In the genomic region with DNA sequence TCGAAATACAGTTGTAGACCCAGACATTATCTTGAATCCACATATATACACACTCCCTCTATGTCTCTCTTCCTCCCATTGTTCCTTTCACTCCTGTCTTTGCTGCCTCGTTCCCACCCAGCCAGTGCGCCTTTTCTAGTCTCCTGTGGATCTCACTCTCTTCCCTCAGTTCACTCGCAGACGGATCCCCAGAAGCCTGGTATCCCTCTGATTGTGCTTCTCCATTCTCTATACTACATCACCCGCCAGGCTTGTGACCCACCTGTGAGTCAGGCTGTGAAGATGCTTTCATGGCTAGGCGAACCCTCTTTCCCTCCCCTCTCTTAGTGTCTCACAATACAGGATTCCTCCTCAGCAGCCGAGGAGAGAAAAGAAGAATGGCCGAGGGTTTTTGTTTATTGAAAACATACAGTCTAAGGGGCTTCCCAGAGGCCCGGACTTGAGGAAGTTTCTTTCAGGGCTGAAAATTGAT, we compare ENCODE assay signal across 8 cellular contexts. TPM values are rescaled to one million over a fixed set of nuclear protein-coding genes. Genes with fewer than 3 reads are reported as not detected.
A peak's percentile ranks its signal among the peaks of the same experiment; 100 is the strongest.
DNase-seq lines count a peak whose midpoint lies in the region; ATAC-seq and TF ChIP-seq lines count a peak whose summit lies in the region.
"Had no signal": no experiment of that assay in that cellular context is flagged by ENCODE, and none has a peak within 500 bp of the region (broad histone marks: within the 10 kb centered on the region; RNA-seq: fewer than 3 reads in every experiment).

No MANE protein-coding gene starts in this region.

- POLR2A ChIA-PET in GM10248 (lab: Yijun Ruan, JAX) = no interaction called here

- H3K27ac Mint-ChIP-seq in effector memory CD8-positive, alpha-beta T cell = peak overlapping the region in 1 of 2 donors; percentile 1

- no peaks in the 10 kb centered on the region for H3K27me3 ChIP-seq in GM23248 (replicated peaks; ENCODE audit: insufficient read depth)
- H3K27me3 ChIP-seq in OCI-LY3 (ENCODE audit: low read depth, low read length) = no peaks in the 10 kb centered on the region
- H3K27me3 ChIP-seq in neuronal stem cell (ENCODE audit: control insufficient read depth in 3 of 3, insufficient read depth in 3 of 3, low read depth in 1 of 3, low read length in 3 of 3) = no peaks in the 10 kb centered on the region

- H3K14ac ChIP-seq in neuronal stem cell (ENCODE audit: low read length) = no peak overlapping the region

- peaks cover 7% of the 10 kb centered on the region for H3F3A ChIP-seq in GM23248 (ENCODE audit: insufficient read depth)

- H2BK120ac ChIP-seq in neuronal stem cell (ENCODE audit: low read depth, low read length) = no peak overlapping the region

- 59 to 70% methylated on average over 10 of the region's 10 CpGs for WGBS in GM23248 (ENCODE audit: low coverage in 1 of 2, low lambda C conversion rate in 2 of 2, missing lambda C conversion rate in 2 of 2), 2 experiments
- WGBS in neuronal stem cell (ENCODE audit: extremely low coverage in 2 of 2, insufficient read length in 2 of 2, insufficient replicate concordance in 1 of 2), 2 donors = no CpG with 5 or more reads among the region's 10 CpGs

- no peak overlapping the region for H2BK12ac ChIP-seq in neuronal stem cell (ENCODE audit: low read length)

- no peak overlapping the region for H2AK5ac ChIP-seq in neuronal stem cell (ENCODE audit: low read depth, low read length)

- H3K9me3 ChIP-seq in GM23248 (ENCODE audit: low read depth) (no peaks in the 10 kb centered on the region), OCI-LY3 (ENCODE audit: insufficient read depth, low read length) (no peaks in the 10 kb centered on the region), neuronal stem cell (replicated peaks in 1 of 2; ENCODE audit: control insufficient read depth in 2 of 2, insufficient read depth in 1 of 2, low read depth in 1 of 2, low read length in 2 of 2) (no peaks in the 10 kb centered on the region)
- H3K9me3 ChIP-seq: neutrophil had no signal

- peak; percentile 48 for DNase-seq in GM23248
- no peak for DNase-seq in effector memory CD8-positive, alpha-beta T cell
- DNase-seq in neuronal stem cell (ENCODE audit: low spot score) = no peak
- no peak for DNase-seq in NCI-H1092 treated with DMSO at 0.1 percent for 48 hours (lab: John Stamatoyannopoulos, UW)
- DNase-seq in GM10248 (ENCODE audit: extremely low spot score) = no peak

- H3K4ac ChIP-seq in neuronal stem cell (ENCODE audit: low read length) = no peak overlapping the region

- no peak overlapping the region for H4K8ac ChIP-seq in neuronal stem cell (ENCODE audit: low read depth, low read length)

- no peak overlapping the region for H3K18ac ChIP-seq in neuronal stem cell (ENCODE audit: low read length)

- H3K79me2 ChIP-seq in GM23248 (ENCODE audit: insufficient read depth) (no peaks in the 10 kb centered on the region), OCI-LY3 (ENCODE audit: low read length) (peaks cover 3% of the 10 kb centered on the region; the same call in 1 of the 2 replicates)

- H3K4me1 ChIP-seq in GM23248 (ENCODE audit: insufficient read depth) (0 out of 2 replicates have a peak, but pooled peaks cover 2% of the 10 kb centered on the region), OCI-LY3 (ENCODE audit: low read length) (peaks cover 18% of the 10 kb centered on the region), neuronal stem cell (ENCODE audit: control insufficient read depth in 2 of 2, insufficient read depth in 1 of 2, low read depth in 1 of 2, low read length in 2 of 2) (peaks cover 18% of the 10 kb centered on the region in 2 donors)

- H4K20me1 ChIP-seq in GM23248 (ENCODE audit: insufficient read depth) (no peaks in the 10 kb centered on the region), OCI-LY3 (ENCODE audit: insufficient read depth, low read length) (no peaks in the 10 kb centered on the region)

- H3K9ac ChIP-seq in GM23248 (no peak overlapping the region), OCI-LY3 (ENCODE audit: low read length) (peak overlapping the region; percentile 72; the same call in 1 of the 2 replicates), neuronal stem cell (ENCODE audit: low read depth, low read length, poor library complexity) (no peak overlapping the region)

- no peaks in the 10 kb centered on the region for H3K9me2 ChIP-seq in GM23248 (ENCODE audit: insufficient read depth)

- H3K4me3 ChIP-seq in GM23248 = peak overlapping the region; percentile 75; the same call in 1 of the 2 replicates
- peak overlapping the region; percentile 81 for H3K4me3 ChIP-seq in OCI-LY3 (ENCODE audit: low read length)
- peak overlapping the region; percentile 52 to 92 for H3K4me3 ChIP-seq in neuronal stem cell (ENCODE audit: low read length in 2 of 2)

- no peak for TF ChIP-seq CTCF in OCI-LY3 (IDR thresholded peaks at IDR 0.05; ENCODE audit: low read depth, low read length)
- no peak for TF ChIP-seq CTCF in GM10248 (IDR thresholded peaks at IDR 0.05; ENCODE audit: control extremely low read depth, extremely low read depth, low read depth, missing control alignments)

- in situ Hi-C loops in GM23248 (cut with MboI) = no loop called here

- H3K27ac ChIP-seq in GM23248 = no peak overlapping the region
- H3K27ac ChIP-seq in OCI-LY3 (ENCODE audit: low read length) = no peak overlapping the region
- peak overlapping the region; percentile 13 for H3K27ac ChIP-seq in neuronal stem cell (replicated peaks; ENCODE audit: low read length)
- H3K27ac ChIP-seq: neutrophil had no signal

- no peaks in the 10 kb centered on the region for H3K9me3 Mint-ChIP-seq in effector memory CD8-positive, alpha-beta T cell

- no peak overlapping the region for H4K91ac ChIP-seq in neuronal stem cell (ENCODE audit: low read depth, low read length, poor library complexity)

- no peak overlapping the region for H2BK5ac ChIP-seq in neuronal stem cell (ENCODE audit: low read length)

- peak overlapping the region; percentile 68 to 78 for H3K4me3 Mint-ChIP-seq in effector memory CD8-positive, alpha-beta T cell

- H3K23ac ChIP-seq in neuronal stem cell (ENCODE audit: low read depth, low read length, poor library complexity) = no peak overlapping the region

- H3K36me3 Mint-ChIP-seq in effector memory CD8-positive, alpha-beta T cell (ENCODE audit: insufficient read depth) = no peaks in the 10 kb centered on the region

- CTCF ChIA-PET in GM10248 (lab: Yijun Ruan, JAX) = interaction anchor here (0.8 to 4.2 kb wide), 11 partner anchors 9 to 45 kb away, joined by 3 to 35 read pairs (median 4); a partner anchor contains a TSS

- H3K4me1 Mint-ChIP-seq in effector memory CD8-positive, alpha-beta T cell (ENCODE audit: low read depth in 2 of 2) = peaks cover 11 to 13% of the 10 kb centered on the region in 2 donors

- H3K79me1 ChIP-seq in neuronal stem cell (ENCODE audit: low read depth, low read length) = no peaks in the 10 kb centered on the region

- H2BK15ac ChIP-seq in neuronal stem cell (ENCODE audit: low read length) = no peak overlapping the region

- H3K27me3 Mint-ChIP-seq in effector memory CD8-positive, alpha-beta T cell = no peaks in the 10 kb centered on the region

- H3K4me2 ChIP-seq in GM23248 (ENCODE audit: unreplicated experiment) = peak overlapping the region; percentile 69
- peak overlapping the region; percentile 88 for H3K4me2 ChIP-seq in OCI-LY3 (ENCODE audit: low read length)
- H3K4me2 ChIP-seq in neuronal stem cell (ENCODE audit: insufficient read depth, low read length, poor library complexity, severe bottlenecking) = no peak overlapping the region

- H3K36me3 ChIP-seq in GM23248 (ENCODE audit: low read depth) = no peaks in the 10 kb centered on the region
- H3K36me3 ChIP-seq in OCI-LY3 (replicated peaks; ENCODE audit: low read depth, low read length) = peaks cover 6% of the 10 kb centered on the region
- H3K36me3 ChIP-seq in neuronal stem cell (replicated peaks in 1 of 2; ENCODE audit: control insufficient read depth in 2 of 2, insufficient read depth in 2 of 2, low read length in 2 of 2) = peaks cover 0 to 22% of the 10 kb centered on the region in 2 donors
- H3K36me3 ChIP-seq: neutrophil had no signal

- ATAC-seq in effector memory CD8-positive, alpha-beta T cell (replicated peaks) = no peak
- no peak for ATAC-seq in HG02970 (IDR thresholded peaks at IDR 0.05; ENCODE audit: low FRiP score, unreplicated experiment)

- H2AFZ ChIP-seq in GM23248 (no peak overlapping the region), OCI-LY3 (ENCODE audit: low read depth, low read length) (no peak overlapping the region), neuronal stem cell (ENCODE audit: low read length) (no peak overlapping the region)

RNA-seq across cellular contexts. Expression of a gene that starts 1.5 kb away (rescaled TPM):
- total RNA-seq in GM23248 (2014; rRNA removed; shearing (Covaris generic)) = 0.76 and 1.4 TPM in 2 replicates
- polyA plus RNA-seq in GM23248 (2016; fragmentation: Nextera tagmentation; extraction: Ambion mirVana) = 1.6 and 1.9 TPM in 2 replicates
- 2.9 TPM for polyA plus RNA-seq in neuronal stem cell (2013, experiment 1 of 2)
- polyA plus RNA-seq in neuronal stem cell (2013, experiment 2 of 2) = 2.9 TPM

RNA-seq across cellular contexts. Expression of a gene that starts 5.4 kb away (rescaled TPM):
- total RNA-seq in GM23248 (2014; rRNA removed; shearing (Covaris generic)) = 16.8 and 24.0 TPM in 2 replicates
- polyA plus RNA-seq in GM23248 (2016; fragmentation: Nextera tagmentation; extraction: Ambion mirVana) = 10.2 and 10.4 TPM in 2 replicates
- polyA plus RNA-seq in neuronal stem cell (2013, experiment 1 of 2) = 55.4 TPM
- 54.0 TPM for polyA plus RNA-seq in neuronal stem cell (2013, experiment 2 of 2)

RNA-seq across cellular contexts. Expression of a gene that starts 16.6 kb away (rescaled TPM):
- 53.6 and 80.5 TPM in 2 replicates for total RNA-seq in GM23248 (2014; rRNA removed; shearing (Covaris generic))
- 135 and 141 TPM in 2 replicates for polyA plus RNA-seq in GM23248 (2016; fragmentation: Nextera tagmentation; extraction: Ambion mirVana)
- 59.0 TPM for polyA plus RNA-seq in neuronal stem cell (2013, experiment 1 of 2)
- polyA plus RNA-seq in neuronal stem cell (2013, experiment 2 of 2) = 58.9 TPM

RNA-seq across cellular contexts. Expression of a gene that starts 22.5 kb away (rescaled TPM):
- not detected in 2 replicates for total RNA-seq in GM23248 (2014; rRNA removed; shearing (Covaris generic))
- 0.08 TPM in 1 of 2 replicates, not detected in the other for polyA plus RNA-seq in GM23248 (2016; fragmentation: Nextera tagmentation; extraction: Ambion mirVana)
- 0.06 TPM for polyA plus RNA-seq in neuronal stem cell (2013, experiment 1 of 2)
- polyA plus RNA-seq in neuronal stem cell (2013, experiment 2 of 2) = 0.06 TPM

RNA-seq across cellular contexts. Expression of a gene that starts 23.4 kb away (rescaled TPM):
- 6.4 and 8.0 TPM in 2 replicates for total RNA-seq in GM23248 (2014; rRNA removed; shearing (Covaris generic))
- polyA plus RNA-seq in GM23248 (2016; fragmentation: Nextera tagmentation; extraction: Ambion mirVana) = 8.0 TPM in 2 replicates
- polyA plus RNA-seq in neuronal stem cell (2013, experiment 1 of 2) = 55.8 TPM
- 56.4 TPM for polyA plus RNA-seq in neuronal stem cell (2013, experiment 2 of 2)
